ENCODE assay signal across 1 cellular context in the genomic region with DNA sequence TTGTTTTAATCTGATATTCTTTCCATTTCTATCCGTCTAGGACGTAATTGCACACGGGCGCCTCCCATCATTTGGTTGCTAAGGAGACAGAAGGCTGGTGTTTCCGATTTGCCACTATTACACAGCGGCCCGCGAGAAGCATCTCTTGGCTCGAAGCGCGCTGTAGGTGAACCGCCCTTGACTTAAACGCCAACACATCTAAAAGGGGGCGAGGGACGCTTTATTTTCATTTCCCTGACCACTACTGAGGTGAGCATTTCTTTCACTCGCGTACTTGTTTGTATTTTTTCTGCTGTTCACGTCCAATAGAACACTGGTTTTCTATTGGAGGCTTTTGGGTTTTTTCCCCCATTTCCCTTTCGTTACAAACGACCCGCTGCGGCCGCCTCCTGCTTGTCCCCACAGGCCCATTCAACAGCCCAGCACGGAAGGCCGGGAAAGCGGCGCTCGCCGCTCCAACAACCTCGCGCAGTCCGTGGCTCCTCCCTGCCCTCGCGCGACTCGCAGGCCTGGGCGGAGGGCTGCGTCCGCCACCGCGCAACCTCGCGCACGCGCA.
A peak's percentile ranks its signal among the peaks of the same experiment; 100 is the strongest.
TF ChIP-seq lines count a peak whose summit lies in the region.

No MANE protein-coding gene starts in this region.

TF ChIP-seq in HepG2, 621 proteins besides CTCF, POLR2A, EP300 and RAD21 (continued from another document and continues in another):
- TF ChIP-seq, protein P1, sequence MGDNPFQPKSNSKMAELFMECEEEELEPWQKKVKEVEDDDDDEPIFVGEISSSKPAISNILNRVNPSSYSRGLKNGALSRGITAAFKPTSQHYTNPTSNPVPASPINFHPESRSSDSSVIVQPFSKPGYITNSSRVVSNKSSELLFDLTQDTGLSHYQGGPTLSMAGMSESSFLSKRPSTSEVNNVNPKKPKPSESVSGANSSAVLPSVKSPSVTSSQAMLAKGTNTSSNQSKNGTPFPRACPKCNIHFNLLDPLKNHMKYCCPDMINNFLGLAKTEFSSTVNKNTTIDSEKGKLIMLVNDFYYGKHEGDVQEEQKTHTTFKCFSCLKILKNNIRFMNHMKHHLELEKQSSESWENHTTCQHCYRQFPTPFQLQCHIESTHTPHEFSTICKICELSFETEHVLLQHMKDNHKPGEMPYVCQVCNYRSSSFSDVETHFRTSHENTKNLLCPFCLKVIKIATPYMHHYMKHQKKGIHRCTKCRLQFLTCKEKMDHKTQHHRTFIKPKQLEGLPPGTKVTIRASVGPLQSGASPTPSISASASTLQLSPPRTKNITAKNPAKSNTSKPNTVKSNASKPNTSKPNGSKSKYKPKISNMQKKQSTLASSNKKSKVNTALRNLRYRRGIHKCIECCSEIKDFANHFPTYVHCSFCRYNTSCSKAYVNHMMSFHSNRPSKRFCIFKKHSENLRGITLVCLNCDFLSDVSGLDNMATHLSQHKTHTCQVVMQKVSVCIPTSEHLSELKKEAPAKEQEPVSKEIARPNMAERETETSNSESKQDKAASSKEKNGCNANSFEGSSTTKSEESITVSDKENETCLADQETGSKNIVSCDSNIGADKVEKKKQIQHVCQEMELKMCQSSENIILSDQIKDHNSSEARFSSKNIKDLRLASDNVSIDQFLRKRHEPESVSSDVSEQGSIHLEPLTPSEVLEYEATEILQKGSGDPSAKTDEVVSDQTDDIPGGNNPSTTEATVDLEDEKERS (CRISPR knock-in tag; IDR thresholded peaks at IDR 0.05): no peak
- 0 out of 2 replicates have a peak, but pooled peaks have one; percentile 2 for TF ChIP-seq BHLHE40 (IDR thresholded peaks at IDR 0.05; ENCODE audit: low read length)
- no peak for TF ChIP-seq ZNF563 (CRISPR knock-in tag; IDR thresholded peaks at IDR 0.05)
- TF ChIP-seq KAT7 (CRISPR knock-in tag; IDR thresholded peaks at IDR 0.05; ENCODE audit: borderline replicate concordance): peak; percentile 20; the same call in 1 of the 2 replicates
- no peak for TF ChIP-seq ZNF781 (CRISPR knock-in tag; IDR thresholded peaks at IDR 0.05; ENCODE audit: borderline replicate concordance, not compliant biosample characterization)
- no peak for TF ChIP-seq CENPX (CRISPR knock-in tag; IDR thresholded peaks at IDR 0.05)
- TF ChIP-seq RBAK (CRISPR knock-in tag; IDR thresholded peaks at IDR 0.05): no peak
- TF ChIP-seq, protein P2, sequence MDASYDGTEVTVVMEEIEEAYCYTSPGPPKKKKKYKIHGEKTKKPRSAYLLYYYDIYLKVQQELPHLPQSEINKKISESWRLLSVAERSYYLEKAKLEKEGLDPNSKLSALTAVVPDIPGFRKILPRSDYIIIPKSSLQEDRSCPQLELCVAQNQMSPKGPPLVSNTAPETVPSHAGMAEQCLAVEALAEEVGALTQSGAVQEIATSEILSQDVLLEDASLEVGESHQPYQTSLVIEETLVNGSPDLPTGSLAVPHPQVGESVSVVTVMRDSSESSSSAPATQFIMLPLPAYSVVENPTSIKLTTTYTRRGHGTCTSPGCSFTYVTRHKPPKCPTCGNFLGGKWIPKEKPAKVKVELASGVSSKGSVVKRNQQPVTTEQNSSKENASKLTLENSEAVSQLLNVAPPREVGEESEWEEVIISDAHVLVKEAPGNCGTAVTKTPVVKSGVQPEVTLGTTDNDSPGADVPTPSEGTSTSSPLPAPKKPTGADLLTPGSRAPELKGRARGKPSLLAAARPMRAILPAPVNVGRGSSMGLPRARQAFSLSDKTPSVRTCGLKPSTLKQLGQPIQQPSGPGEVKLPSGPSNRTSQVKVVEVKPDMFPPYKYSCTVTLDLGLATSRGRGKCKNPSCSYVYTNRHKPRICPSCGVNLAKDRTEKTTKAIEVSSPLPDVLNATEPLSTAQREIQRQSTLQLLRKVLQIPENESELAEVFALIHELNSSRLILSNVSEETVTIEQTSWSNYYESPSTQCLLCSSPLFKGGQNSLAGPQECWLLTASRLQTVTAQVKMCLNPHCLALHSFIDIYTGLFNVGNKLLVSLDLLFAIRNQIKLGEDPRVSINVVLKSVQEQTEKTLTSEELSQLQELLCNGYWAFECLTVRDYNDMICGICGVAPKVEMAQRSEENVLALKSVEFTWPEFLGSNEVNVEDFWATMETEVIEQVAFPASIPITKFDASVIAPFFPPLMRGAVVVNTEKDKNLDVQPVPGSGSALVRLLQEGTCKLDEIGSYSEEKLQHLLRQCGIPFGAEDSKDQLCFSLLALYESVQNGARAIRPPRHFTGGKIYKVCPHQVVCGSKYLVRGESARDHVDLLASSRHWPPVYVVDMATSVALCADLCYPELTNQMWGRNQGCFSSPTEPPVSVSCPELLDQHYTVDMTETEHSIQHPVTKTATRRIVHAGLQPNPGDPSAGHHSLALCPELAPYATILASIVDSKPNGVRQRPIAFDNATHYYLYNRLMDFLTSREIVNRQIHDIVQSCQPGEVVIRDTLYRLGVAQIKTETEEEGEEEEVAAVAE (CRISPR knock-in tag; IDR thresholded peaks at IDR 0.05; ENCODE audit: borderline replicate concordance): peak; percentile 43; the same call in 1 of the 2 replicates
- TF ChIP-seq, protein P3, sequence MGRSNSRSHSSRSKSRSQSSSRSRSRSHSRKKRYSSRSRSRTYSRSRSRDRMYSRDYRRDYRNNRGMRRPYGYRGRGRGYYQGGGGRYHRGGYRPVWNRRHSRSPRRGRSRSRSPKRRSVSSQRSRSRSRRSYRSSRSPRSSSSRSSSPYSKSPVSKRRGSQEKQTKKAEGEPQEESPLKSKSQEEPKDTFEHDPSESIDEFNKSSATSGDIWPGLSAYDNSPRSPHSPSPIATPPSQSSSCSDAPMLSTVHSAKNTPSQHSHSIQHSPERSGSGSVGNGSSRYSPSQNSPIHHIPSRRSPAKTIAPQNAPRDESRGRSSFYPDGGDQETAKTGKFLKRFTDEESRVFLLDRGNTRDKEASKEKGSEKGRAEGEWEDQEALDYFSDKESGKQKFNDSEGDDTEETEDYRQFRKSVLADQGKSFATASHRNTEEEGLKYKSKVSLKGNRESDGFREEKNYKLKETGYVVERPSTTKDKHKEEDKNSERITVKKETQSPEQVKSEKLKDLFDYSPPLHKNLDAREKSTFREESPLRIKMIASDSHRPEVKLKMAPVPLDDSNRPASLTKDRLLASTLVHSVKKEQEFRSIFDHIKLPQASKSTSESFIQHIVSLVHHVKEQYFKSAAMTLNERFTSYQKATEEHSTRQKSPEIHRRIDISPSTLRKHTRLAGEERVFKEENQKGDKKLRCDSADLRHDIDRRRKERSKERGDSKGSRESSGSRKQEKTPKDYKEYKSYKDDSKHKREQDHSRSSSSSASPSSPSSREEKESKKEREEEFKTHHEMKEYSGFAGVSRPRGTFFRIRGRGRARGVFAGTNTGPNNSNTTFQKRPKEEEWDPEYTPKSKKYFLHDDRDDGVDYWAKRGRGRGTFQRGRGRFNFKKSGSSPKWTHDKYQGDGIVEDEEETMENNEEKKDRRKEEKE (IDR thresholded peaks at IDR 0.05): no peak
- TF ChIP-seq ADNP (CRISPR knock-in tag; IDR thresholded peaks at IDR 0.05): 0 out of 2 replicates have a peak, but pooled peaks have one; percentile 15
- TF ChIP-seq, protein P4, sequence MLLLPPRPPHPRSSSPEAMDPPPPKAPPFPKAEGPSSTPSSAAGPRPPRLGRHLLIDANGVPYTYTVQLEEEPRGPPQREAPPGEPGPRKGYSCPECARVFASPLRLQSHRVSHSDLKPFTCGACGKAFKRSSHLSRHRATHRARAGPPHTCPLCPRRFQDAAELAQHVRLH (CRISPR knock-in tag; IDR thresholded peaks at IDR 0.05; ENCODE audit: borderline replicate concordance, low read depth): 0 out of 2 replicates have a peak, but pooled peaks have one; percentile 35
- no peak for TF ChIP-seq GATA4 (IDR thresholded peaks at IDR 0.05; ENCODE audit: borderline replicate concordance, low read depth)
- no peak for TF ChIP-seq KDM4B (CRISPR knock-in tag; IDR thresholded peaks at IDR 0.05)
- no peak for TF ChIP-seq CBX5 (CRISPR knock-in tag; IDR thresholded peaks at IDR 0.05; ENCODE audit: borderline replicate concordance)
- TF ChIP-seq NCOA2 (CRISPR knock-in tag; IDR thresholded peaks at IDR 0.05): peak; percentile 4; the same call in 1 of the 2 replicates
- TF ChIP-seq GATAD2A (CRISPR knock-in tag; IDR thresholded peaks at IDR 0.05): peak; percentile 40
- TF ChIP-seq, protein P5, sequence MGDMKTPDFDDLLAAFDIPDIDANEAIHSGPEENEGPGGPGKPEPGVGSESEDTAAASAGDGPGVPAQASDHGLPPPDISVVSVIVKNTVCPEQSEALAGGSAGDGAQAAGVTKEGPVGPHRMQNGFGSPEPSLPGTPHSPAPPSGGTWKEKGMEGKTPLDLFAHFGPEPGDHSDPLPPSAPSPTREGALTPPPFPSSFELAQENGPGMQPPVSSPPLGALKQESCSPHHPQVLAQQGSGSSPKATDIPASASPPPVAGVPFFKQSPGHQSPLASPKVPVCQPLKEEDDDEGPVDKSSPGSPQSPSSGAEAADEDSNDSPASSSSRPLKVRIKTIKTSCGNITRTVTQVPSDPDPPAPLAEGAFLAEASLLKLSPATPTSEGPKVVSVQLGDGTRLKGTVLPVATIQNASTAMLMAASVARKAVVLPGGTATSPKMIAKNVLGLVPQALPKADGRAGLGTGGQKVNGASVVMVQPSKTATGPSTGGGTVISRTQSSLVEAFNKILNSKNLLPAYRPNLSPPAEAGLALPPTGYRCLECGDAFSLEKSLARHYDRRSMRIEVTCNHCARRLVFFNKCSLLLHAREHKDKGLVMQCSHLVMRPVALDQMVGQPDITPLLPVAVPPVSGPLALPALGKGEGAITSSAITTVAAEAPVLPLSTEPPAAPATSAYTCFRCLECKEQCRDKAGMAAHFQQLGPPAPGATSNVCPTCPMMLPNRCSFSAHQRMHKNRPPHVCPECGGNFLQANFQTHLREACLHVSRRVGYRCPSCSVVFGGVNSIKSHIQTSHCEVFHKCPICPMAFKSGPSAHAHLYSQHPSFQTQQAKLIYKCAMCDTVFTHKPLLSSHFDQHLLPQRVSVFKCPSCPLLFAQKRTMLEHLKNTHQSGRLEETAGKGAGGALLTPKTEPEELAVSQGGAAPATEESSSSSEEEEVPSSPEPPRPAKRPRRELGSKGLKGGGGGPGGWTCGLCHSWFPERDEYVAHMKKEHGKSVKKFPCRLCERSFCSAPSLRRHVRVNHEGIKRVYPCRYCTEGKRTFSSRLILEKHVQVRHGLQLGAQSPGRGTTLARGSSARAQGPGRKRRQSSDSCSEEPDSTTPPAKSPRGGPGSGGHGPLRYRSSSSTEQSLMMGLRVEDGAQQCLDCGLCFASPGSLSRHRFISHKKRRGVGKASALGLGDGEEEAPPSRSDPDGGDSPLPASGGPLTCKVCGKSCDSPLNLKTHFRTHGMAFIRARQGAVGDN (CRISPR knock-in tag; IDR thresholded peaks at IDR 0.05): peak; percentile 64
- 0 out of 2 replicates have a peak, but pooled peaks have one; percentile 14 for TF ChIP-seq ZNF431 (CRISPR knock-in tag; IDR thresholded peaks at IDR 0.05; ENCODE audit: borderline replicate concordance, low read depth)
- no peak for TF ChIP-seq TAF15 (IDR thresholded peaks at IDR 0.05; ENCODE audit: low read depth, low read length, poor library complexity, severe bottlenecking)
- no peak for TF ChIP-seq EED (CRISPR knock-in tag; IDR thresholded peaks at IDR 0.05)
- 0 out of 2 replicates have a peak, but pooled peaks have one; percentile 13 for TF ChIP-seq ZNF205 (CRISPR knock-in tag; IDR thresholded peaks at IDR 0.05)
- TF ChIP-seq ZNF605 (CRISPR knock-in tag; IDR thresholded peaks at IDR 0.05): peak; percentile 60; the same call in 1 of the 2 replicates
- no peak for TF ChIP-seq MEIS2 (CRISPR knock-in tag; IDR thresholded peaks at IDR 0.05)
- peak; percentile 30; the same call in 1 of the 2 replicates for TF ChIP-seq RBFOX2 (IDR thresholded peaks at IDR 0.05; ENCODE audit: low read depth, low read length)
- no peak for TF ChIP-seq HOXA5 (CRISPR knock-in tag; IDR thresholded peaks at IDR 0.05)
- TF ChIP-seq, protein P6, sequence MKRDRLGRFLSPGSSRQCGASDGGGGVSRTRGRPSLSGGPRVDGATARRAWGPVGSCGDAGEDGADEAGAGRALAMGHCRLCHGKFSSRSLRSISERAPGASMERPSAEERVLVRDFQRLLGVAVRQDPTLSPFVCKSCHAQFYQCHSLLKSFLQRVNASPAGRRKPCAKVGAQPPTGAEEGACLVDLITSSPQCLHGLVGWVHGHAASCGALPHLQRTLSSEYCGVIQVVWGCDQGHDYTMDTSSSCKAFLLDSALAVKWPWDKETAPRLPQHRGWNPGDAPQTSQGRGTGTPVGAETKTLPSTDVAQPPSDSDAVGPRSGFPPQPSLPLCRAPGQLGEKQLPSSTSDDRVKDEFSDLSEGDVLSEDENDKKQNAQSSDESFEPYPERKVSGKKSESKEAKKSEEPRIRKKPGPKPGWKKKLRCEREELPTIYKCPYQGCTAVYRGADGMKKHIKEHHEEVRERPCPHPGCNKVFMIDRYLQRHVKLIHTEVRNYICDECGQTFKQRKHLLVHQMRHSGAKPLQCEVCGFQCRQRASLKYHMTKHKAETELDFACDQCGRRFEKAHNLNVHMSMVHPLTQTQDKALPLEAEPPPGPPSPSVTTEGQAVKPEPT (CRISPR knock-in tag; IDR thresholded peaks at IDR 0.05; ENCODE audit: low read depth): no peak
- no peak for TF ChIP-seq THAP11 (CRISPR knock-in tag; IDR thresholded peaks at IDR 0.05)
- TF ChIP-seq, protein P7, sequence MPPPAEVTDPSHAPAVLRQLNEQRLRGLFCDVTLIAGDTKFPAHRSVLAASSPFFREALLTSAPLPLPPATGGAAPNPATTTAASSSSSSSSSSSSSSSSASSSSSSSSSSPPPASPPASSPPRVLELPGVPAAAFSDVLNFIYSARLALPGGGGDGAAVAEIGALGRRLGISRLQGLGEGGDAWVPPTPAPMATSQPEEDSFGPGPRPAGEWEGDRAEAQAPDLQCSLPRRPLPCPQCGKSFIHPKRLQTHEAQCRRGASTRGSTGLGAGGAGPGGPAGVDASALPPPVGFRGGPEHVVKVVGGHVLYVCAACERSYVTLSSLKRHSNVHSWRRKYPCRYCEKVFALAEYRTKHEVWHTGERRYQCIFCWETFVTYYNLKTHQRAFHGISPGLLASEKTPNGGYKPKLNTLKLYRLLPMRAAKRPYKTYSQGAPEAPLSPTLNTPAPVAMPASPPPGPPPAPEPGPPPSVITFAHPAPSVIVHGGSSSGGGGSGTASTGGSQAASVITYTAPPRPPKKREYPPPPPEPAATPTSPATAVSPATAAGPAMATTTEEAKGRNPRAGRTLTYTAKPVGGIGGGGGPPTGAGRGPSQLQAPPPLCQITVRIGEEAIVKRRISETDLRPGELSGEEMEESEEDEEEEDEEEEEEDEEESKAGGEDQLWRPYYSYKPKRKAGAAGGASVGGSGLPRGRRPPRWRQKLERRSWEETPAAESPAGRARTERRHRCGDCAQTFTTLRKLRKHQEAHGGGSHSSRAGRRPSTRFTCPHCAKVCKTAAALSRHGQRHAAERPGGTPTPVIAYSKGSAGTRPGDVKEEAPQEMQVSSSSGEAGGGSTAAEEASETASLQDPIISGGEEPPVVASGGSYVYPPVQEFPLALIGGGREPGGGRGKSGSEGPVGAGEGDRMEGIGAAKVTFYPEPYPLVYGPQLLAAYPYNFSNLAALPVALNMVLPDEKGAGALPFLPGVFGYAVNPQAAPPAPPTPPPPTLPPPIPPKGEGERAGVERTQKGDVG (CRISPR knock-in tag; IDR thresholded peaks at IDR 0.05; ENCODE audit: borderline replicate concordance): no peak
- 0 out of 2 replicates have a peak, but pooled peaks have one; percentile 12 for TF ChIP-seq NFIC (IDR thresholded peaks at IDR 0.05; ENCODE audit: low read length)
- no peak; the same call in 1 of the 2 replicates for TF ChIP-seq ZNF317 (CRISPR knock-in tag; IDR thresholded peaks at IDR 0.05)
